In genomic region chr10:92218569-92218968, GRCh38 we compare ENCODE assay signal across 28 cellular contexts.
"Had no signal": no experiment of that assay in that cellular context is flagged by ENCODE, and none has a peak within 500 bp of the region (broad histone marks: within the 10 kb centered on the region; RNA-seq: fewer than 3 reads in every experiment).

No MANE protein-coding gene starts in this region.

- H3K27me3 ChIP-seq: ovary, right lobe of liver, sigmoid colon, stomach, thyroid gland, tibial nerve, upper lobe of left lung, vagina had no signal

- H3K9me3 ChIP-seq: ovary, psoas muscle, right lobe of liver, sigmoid colon, stomach, thoracic aorta, thyroid gland, tibial nerve, upper lobe of left lung, vagina had no signal

- H3K36me3 Mint-ChIP-seq: natural killer cell; stimulated activated effector memory CD8-positive, alpha-beta T cell treated with anti-CD3 and anti-CD28 coated beads, Interleukin-12 subunit alpha, Interleukin-12 subunit beta, amount 100 ng/mL, for 72 hours had no signal

- H3K4me3 ChIP-seq: ovary, psoas muscle, right lobe of liver, sigmoid colon, stomach, thoracic aorta, thyroid gland, tibial nerve, upper lobe of left lung, vagina had no signal

- H3K4me3 Mint-ChIP-seq: natural killer cell; nephron; stimulated activated effector memory CD8-positive, alpha-beta T cell treated with anti-CD3 and anti-CD28 coated beads, Interleukin-12 subunit alpha, Interleukin-12 subunit beta, amount 100 ng/mL, for 72 hours; stimulated activated naive B cell treated with anti-CD40 and anti-IgM and Interleukin-4, amounts not matched to agents 10 μg/mL and 1 μg/mL and 100 μg/mL, for 72 hours; stimulated activated naive CD8-positive, alpha-beta T cell treated with anti-CD3 and anti-CD28 coated beads, Interleukin-15, Interleukin-2, amounts not matched to agents 100 ng/mL and 50 ng/mL, for 24 hours had no signal

- H3K27ac ChIP-seq: ovary, parathyroid adenoma, right lobe of liver, sigmoid colon, stomach, thoracic aorta, thyroid gland, tibial nerve, upper lobe of left lung, vagina had no signal

- H3K4me1 ChIP-seq: parathyroid adenoma, right lobe of liver, sigmoid colon, stomach, thyroid gland, upper lobe of left lung, vagina had no signal

- H3K4me1 Mint-ChIP-seq: nephron had no signal

- H3K36me3 ChIP-seq: ovary, right lobe of liver, vagina had no signal

- DNase-seq: natural killer cell; occipital lobe; ovary; posterior cingulate gyrus; psoas muscle; right cardiac atrium; right lobe of liver; sigmoid colon; small intestine; stimulated activated CD4-positive, alpha-beta T cell treated with anti-CD3 and anti-CD28 coated beads, Interleukin-15, amount 100 ng/mL, for 24 hours; stimulated activated CD4-positive, alpha-beta T cell treated with anti-CD3 and anti-CD28 coated beads, Interleukin-2, amount 100 ng/mL, for 24 hours; stimulated activated CD4-positive, alpha-beta T cell treated with anti-CD3 and anti-CD28 coated beads, Interleukin-2, amount 100 ng/mL, for 48 hours; stimulated activated CD4-positive, alpha-beta T cell treated with anti-CD3 and anti-CD28 coated beads, Interleukin-4, amount 100 ng/mL, for 24 hours; stimulated activated naive B cell treated with anti-CD40 and anti-IgM and Interleukin-4, amounts not matched to agents 10 μg/mL and 1 μg/mL and 100 μg/mL, for 72 hours; stimulated activated naive CD4-positive, alpha-beta T cell treated with Interleukin-2 at 50 U/mL for 16 hours; stomach; thyroid gland; trophoblast cell; upper lobe of left lung had no signal

- H3K9ac ChIP-seq: parathyroid adenoma had no signal

- H2AFZ ChIP-seq: parathyroid adenoma had no signal

- FAIRE-seq: small intestine, urothelium cell line had no signal

- H3K27ac Mint-ChIP-seq: natural killer cell; nephron; progenitor cell of endocrine pancreas; stimulated activated effector memory CD8-positive, alpha-beta T cell treated with anti-CD3 and anti-CD28 coated beads, Interleukin-12 subunit alpha, Interleukin-12 subunit beta, amount 100 ng/mL, for 72 hours; stimulated activated naive B cell treated with anti-CD40 and anti-IgM and Interleukin-4, amounts not matched to agents 10 μg/mL and 1 μg/mL and 100 μg/mL, for 72 hours; stimulated activated naive CD8-positive, alpha-beta T cell treated with anti-CD3 and anti-CD28 coated beads, Interleukin-15, Interleukin-2, amounts not matched to agents 100 ng/mL and 50 ng/mL, for 24 hours had no signal

- H3K9me3 Mint-ChIP-seq: natural killer cell; nephron; stimulated activated effector memory CD8-positive, alpha-beta T cell treated with anti-CD3 and anti-CD28 coated beads, Interleukin-12 subunit alpha, Interleukin-12 subunit beta, amount 100 ng/mL, for 72 hours; stimulated activated naive B cell treated with anti-CD40 and anti-IgM and Interleukin-4, amounts not matched to agents 10 μg/mL and 1 μg/mL and 100 μg/mL, for 72 hours; stimulated activated naive CD8-positive, alpha-beta T cell treated with anti-CD3 and anti-CD28 coated beads, Interleukin-15, Interleukin-2, amounts not matched to agents 100 ng/mL and 50 ng/mL, for 24 hours had no signal

- H3K27me3 Mint-ChIP-seq: progenitor cell of endocrine pancreas; stimulated activated naive B cell treated with anti-CD40 and anti-IgM and Interleukin-4, amounts not matched to agents 10 μg/mL and 1 μg/mL and 100 μg/mL, for 72 hours; stimulated activated naive CD8-positive, alpha-beta T cell treated with anti-CD3 and anti-CD28 coated beads, Interleukin-15, Interleukin-2, amounts not matched to agents 100 ng/mL and 50 ng/mL, for 24 hours had no signal

- ATAC-seq: natural killer cell; psoas muscle; right cardiac atrium; right lobe of liver; stimulated activated effector memory CD8-positive, alpha-beta T cell treated with anti-CD3 and anti-CD28 coated beads, Interleukin-12 subunit alpha, Interleukin-12 subunit beta, amount 100 ng/mL, for 72 hours had no signal
